In the genomic region with DNA sequence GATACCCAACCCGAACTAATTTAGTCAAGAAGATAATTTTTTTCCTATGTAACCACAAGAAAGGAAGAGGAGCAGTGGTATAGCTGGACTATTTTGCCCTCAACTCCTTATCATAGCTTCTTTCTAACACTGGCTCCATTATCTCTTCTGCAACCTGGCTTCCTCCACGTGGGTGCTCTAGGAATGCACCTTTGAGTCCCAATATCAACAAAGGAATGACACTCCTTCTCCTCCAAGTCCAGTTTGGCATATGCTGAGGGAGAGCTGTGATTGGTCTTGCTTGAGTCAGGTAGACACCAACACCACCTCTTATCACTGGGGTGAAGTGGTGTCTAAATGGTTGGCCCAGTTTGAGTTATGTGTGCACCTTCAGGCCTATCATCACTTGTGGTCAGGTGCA, we compare ENCODE assay signal across 1 cellular context.
A peak's percentile ranks its signal among the peaks of the same experiment; 100 is the strongest.
TF ChIP-seq lines count a peak whose summit lies in the region.

No MANE protein-coding gene starts in this region.

TF ChIP-seq in K562, 482 proteins besides CTCF, POLR2A, EP300 and RAD21 (continued from another document):
- TF ChIP-seq SFPQ (IDR thresholded peaks at IDR 0.05; ENCODE audit: low read depth, low read length): no peak
- no peak for TF ChIP-seq MYNN (IDR thresholded peaks at IDR 0.05)
- no peak for TF ChIP-seq MYNN (CRISPR knock-in tag; IDR thresholded peaks at IDR 0.05)
- no peak for TF ChIP-seq FOXJ2 (tag; IDR thresholded peaks at IDR 0.05)
- 0 out of 2 replicates have a peak, but pooled peaks have one; percentile 29 for TF ChIP-seq TAL1 (IDR thresholded peaks at IDR 0.05)
- no peak for TF ChIP-seq SMARCA5 (IDR thresholded peaks at IDR 0.05)
- TF ChIP-seq ARID1B (IDR thresholded peaks at IDR 0.05): peak; percentile 26; the same call in 1 of the 2 replicates
- no peak for TF ChIP-seq PML (IDR thresholded peaks at IDR 0.05; ENCODE audit: low read length)
- TF ChIP-seq, protein P1, sequence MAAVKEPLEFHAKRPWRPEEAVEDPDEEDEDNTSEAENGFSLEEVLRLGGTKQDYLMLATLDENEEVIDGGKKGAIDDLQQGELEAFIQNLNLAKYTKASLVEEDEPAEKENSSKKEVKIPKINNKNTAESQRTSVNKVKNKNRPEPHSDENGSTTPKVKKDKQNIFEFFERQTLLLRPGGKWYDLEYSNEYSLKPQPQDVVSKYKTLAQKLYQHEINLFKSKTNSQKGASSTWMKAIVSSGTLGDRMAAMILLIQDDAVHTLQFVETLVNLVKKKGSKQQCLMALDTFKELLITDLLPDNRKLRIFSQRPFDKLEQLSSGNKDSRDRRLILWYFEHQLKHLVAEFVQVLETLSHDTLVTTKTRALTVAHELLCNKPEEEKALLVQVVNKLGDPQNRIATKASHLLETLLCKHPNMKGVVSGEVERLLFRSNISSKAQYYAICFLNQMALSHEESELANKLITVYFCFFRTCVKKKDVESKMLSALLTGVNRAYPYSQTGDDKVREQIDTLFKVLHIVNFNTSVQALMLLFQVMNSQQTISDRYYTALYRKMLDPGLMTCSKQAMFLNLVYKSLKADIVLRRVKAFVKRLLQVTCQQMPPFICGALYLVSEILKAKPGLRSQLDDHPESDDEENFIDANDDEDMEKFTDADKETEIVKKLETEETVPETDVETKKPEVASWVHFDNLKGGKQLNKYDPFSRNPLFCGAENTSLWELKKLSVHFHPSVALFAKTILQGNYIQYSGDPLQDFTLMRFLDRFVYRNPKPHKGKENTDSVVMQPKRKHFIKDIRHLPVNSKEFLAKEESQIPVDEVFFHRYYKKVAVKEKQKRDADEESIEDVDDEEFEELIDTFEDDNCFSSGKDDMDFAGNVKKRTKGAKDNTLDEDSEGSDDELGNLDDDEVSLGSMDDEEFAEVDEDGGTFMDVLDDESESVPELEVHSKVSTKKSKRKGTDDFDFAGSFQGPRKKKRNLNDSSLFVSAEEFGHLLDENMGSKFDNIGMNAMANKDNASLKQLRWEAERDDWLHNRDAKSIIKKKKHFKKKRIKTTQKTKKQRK (IDR thresholded peaks at IDR 0.05; ENCODE audit: borderline replicate concordance, low read depth, low read length): no peak
